Comparison of ENCODE assay signal across 24 cellular contexts in genomic region chr21:45735259-45736000, GRCh38.
"Had no signal": no experiment of that assay in that cellular context is flagged by ENCODE, and none has a peak within 500 bp of the region (broad histone marks: within the 10 kb centered on the region; RNA-seq: fewer than 3 reads in every experiment).

No MANE protein-coding gene starts in this region.

- FAIRE-seq: astrocyte, RCC 7860 had no signal

- H3K4me3 ChIP-seq: SK-N-MC had no signal

- ATAC-seq: activated T-helper 17 cell treated with anti-CD3 and anti-CD28 coated beads, Interleukin-2, amount 50 U/mL, for 72 hours; PC-3; T-cell had no signal

- H3K9ac ChIP-seq: KMS-11 had no signal

- H3K4me2 ChIP-seq: KMS-11 had no signal

- H3K27ac ChIP-seq: KMS-11, SK-N-MC, VCaP had no signal

- DNase-seq: activated CD4-positive, alpha-beta memory T cell treated with anti-CD3 and anti-CD28 coated beads for 36 hours; activated CD4-positive, alpha-beta T cell treated with anti-CD3 and anti-CD28 coated beads, Interleukin-2, amount 10 ng/mL, durations not matched to agents 7 days and 5 days; activated CD4-positive, CD25-positive, alpha-beta regulatory T cell; activated CD8-positive, alpha-beta memory T cell treated with anti-CD3 and anti-CD28 coated beads for 24 hours; activated gamma-delta T cell; activated naive CD4-positive, alpha-beta T cell treated with anti-CD3 and anti-CD28 coated beads for 36 hours; activated T-cell treated with anti-CD3 and anti-CD28 coated beads for 4 hours; activated T-cell treated with anti-CD3 and anti-CD28 coated beads, Interleukin-2, amount 50 U/mL, for 48 hours; amygdala; NCI-H1048; NCI-H1417; NCI-H2029; NCI-H2107; NCI-H510A treated with DMSO at 0.1 percent for 48 hours; PC-3; T-cell; T-helper 2 cell; T1000 had no signal
